In genomic region chr2:234587341-234588053, GRCh38 we compare ENCODE assay signal across 20 cellular contexts.
DNase-seq lines count a peak whose midpoint lies in the region; ATAC-seq, FAIRE-seq and TF ChIP-seq lines count a peak whose summit lies in the region.
"Had no signal": no experiment of that assay in that cellular context is flagged by ENCODE, and none has a peak within 500 bp of the region (broad histone marks: within the 10 kb centered on the region; RNA-seq: fewer than 3 reads in every experiment).

No MANE protein-coding gene starts in this region.

- no peak overlapping the region for H3K4me3 ChIP-seq in brain microvascular endothelial cell (ENCODE audit: low read depth, low read length)
- H3K4me3 ChIP-seq: right atrium auricular region had no signal

- TF ChIP-seq CTCF in brain microvascular endothelial cell (IDR thresholded peaks at IDR 0.05; ENCODE audit: low read depth, low read length, missing control alignments), result no peak

- no peaks in the 10 kb centered on the region for H3K36me3 ChIP-seq in brain microvascular endothelial cell (replicated peaks)
- H3K36me3 ChIP-seq: neutrophil, right atrium auricular region had no signal

- H3K27ac ChIP-seq in brain microvascular endothelial cell, result no peak overlapping the region
- H3K27ac ChIP-seq: 22Rv1, neutrophil, right atrium auricular region had no signal

- peak; percentile 14 for DNase-seq in DMS53 (lab: John Stamatoyannopoulos, UW)
- DNase-seq in DMS53 treated with DMSO at 0.1 percent for 48 hours (lab: John Stamatoyannopoulos, UW; ENCODE audit: unreplicated experiment), result no peak
- peak; percentile 65 for DNase-seq in NCI-H2107 treated with DMSO at 0.1 percent for 48 hours (lab: John Stamatoyannopoulos, UW; ENCODE audit: unreplicated experiment)
- peak; percentile 4 for DNase-seq in brain microvascular endothelial cell
- DNase-seq in renal cortical epithelial cell (ENCODE audit: low read depth), result peak; percentile 15
- DNase-seq in activated CD4-positive, alpha-beta T cell treated with anti-CD3 and anti-CD28 coated beads for 48 hours, result no peak
- DNase-seq in GM12891 (ENCODE audit: insufficient read length, low spot score), result no peak
- DNase-seq: activated CD8-positive, alpha-beta T cell treated with anti-CD3 and anti-CD28 coated beads for 36 hours; central memory CD4-positive, alpha-beta T cell; effector CD8-positive, alpha-beta T cell; hippocampal formation; KG1; NCI-H1092 treated with DMSO at 0.1 percent for 48 hours; NK-92 treated with Interleukin-12 subunit alpha and Interleukin-12 subunit beta, amount 100 ng/mL, for 24 hours; stimulated activated naive CD4-positive, alpha-beta T cell treated with Interleukin-2 at 50 U/mL for 16 hours; T-cell had no signal

- no peak for FAIRE-seq in GM12891 (lab: Jason Lieb, UNC)

- H3K27me3 ChIP-seq in brain microvascular endothelial cell (replicated peaks), result no peaks in the 10 kb centered on the region
- H3K27me3 ChIP-seq: neutrophil, right atrium auricular region had no signal

- TF ChIP-seq POLR2A in GM12891 (IDR thresholded peaks at IDR 0.05; ENCODE audit: low read depth, low read length), result no peak

- ATAC-seq in HG03521 (IDR thresholded peaks at IDR 0.05; ENCODE audit: unreplicated experiment), result no peak
- ATAC-seq: activated CD8-positive, alpha-beta T cell treated with anti-CD3 and anti-CD28 coated beads for 36 hours; T-cell had no signal

- in situ Hi-C loops in brain microvascular endothelial cell (cut with HindIII; ENCODE audit: low pct_ligation_motif_present, low sequenced_read_pairs), result no loop called here

TF ChIP-seq in GM12891, 5 proteins besides CTCF, POLR2A, EP300 and RAD21:
- TF ChIP-seq POLR2AphosphoS5 (IDR thresholded peaks at IDR 0.05; ENCODE audit: low read depth, low read length), result no peak
- no peak for TF ChIP-seq SPI1 (IDR thresholded peaks at IDR 0.05; ENCODE audit: low read depth, low read length)
- TF ChIP-seq TAF1 (IDR thresholded peaks at IDR 0.05; ENCODE audit: low read depth, low read length), result no peak
- TF ChIP-seq PAX5 (IDR thresholded peaks at IDR 0.05; ENCODE audit: insufficient read depth, low read length, severe bottlenecking), result no peak
- no peak for TF ChIP-seq POU2F2 (IDR thresholded peaks at IDR 0.05; ENCODE audit: low read depth, low read length)
TF ChIP-seq in GM12891: peak in this region for 0.

Comparison
In these comparisons a context has a peak if more than half of its experiments do, and no peak if none do; other contexts are left out.
1. DNase-seq: peak in DMS53 (single experiment), NCI-H2107 treated with DMSO at 0.1 percent for 48 hours (single experiment), brain microvascular endothelial cell (single experiment) and renal cortical epithelial cell (single experiment); none in DMS53 treated with DMSO at 0.1 percent for 48 hours (single experiment), activated CD4-positive, alpha-beta T cell treated with anti-CD3 and anti-CD28 coated beads for 48 hours (single experiment) and GM12891 (single experiment).